Comparison of ENCODE assay signal across 4 cellular contexts in genomic region chr12:69317233-69317632, GRCh38. TPM values are rescaled to one million over a fixed set of nuclear protein-coding genes. Genes with fewer than 3 reads are reported as not detected.
"Had no signal": no experiment of that assay in that cellular context is flagged by ENCODE, and none has a peak within 500 bp of the region (broad histone marks: within the 10 kb centered on the region; RNA-seq: fewer than 3 reads in every experiment).

No MANE protein-coding gene starts in this region.

RNA-seq across cellular contexts. Expression of gene LYZ, which starts 30.9 kb away (rescaled TPM):
- total RNA-seq: lung microvascular endothelial cell, mammary epithelial cell, myocyte had no signal
- polyA plus RNA-seq: keratinocyte, mammary epithelial cell had no signal
